20 cellular contexts compared by ENCODE assay signal in the genomic region with DNA sequence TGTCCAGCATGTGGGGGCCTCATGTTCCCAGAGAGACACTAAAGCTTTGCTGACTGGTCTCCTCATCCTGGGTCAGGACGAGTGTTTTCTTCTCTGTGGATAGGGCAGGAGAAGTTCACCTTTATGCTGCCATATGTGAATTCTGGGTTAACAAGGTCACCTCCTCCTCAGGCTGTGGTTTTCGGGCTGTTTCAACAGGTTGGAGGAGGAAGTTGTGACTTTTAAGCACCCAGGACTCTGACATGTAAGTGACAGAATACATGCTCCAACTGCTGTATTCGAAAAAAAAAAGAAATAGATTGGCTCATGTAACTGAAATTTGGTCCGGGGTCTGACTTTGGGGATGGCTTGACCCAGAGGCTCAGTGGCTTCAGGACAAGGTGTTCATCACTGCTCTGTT. TPM values are rescaled to one million over a fixed set of nuclear protein-coding genes. Genes with fewer than 3 reads are reported as not detected.
A peak's percentile ranks its signal among the peaks of the same experiment; 100 is the strongest.
DNase-seq lines count a peak whose midpoint lies in the region; ATAC-seq and TF ChIP-seq lines count a peak whose summit lies in the region.
"Had no signal": no experiment of that assay in that cellular context is flagged by ENCODE, and none has a peak within 500 bp of the region (broad histone marks: within the 10 kb centered on the region; RNA-seq: fewer than 3 reads in every experiment).

No MANE protein-coding gene starts in this region.

- H3K27me3 ChIP-seq in naive thymus-derived CD4-positive, alpha-beta T cell (ENCODE audit: control insufficient read depth in 2 of 2, insufficient read depth in 2 of 2, low read length in 2 of 2), result no peaks in the 10 kb centered on the region
- H3K27me3 ChIP-seq: colonic mucosa, stomach had no signal

- H3K4me1 Mint-ChIP-seq in activated T-helper 1 cell treated with anti-CD3 and anti-CD28 coated beads, Interleukin-12 subunit alpha, Interleukin-12 subunit beta, Interleukin-2, Interleukin-4 antibody, amounts not matched to agents 30 ng/mL and 10 ng/mL and 1 ng/mL, durations not matched to agents 14 hours and 24 hours and 36 hours (ENCODE audit: low read depth), result peaks cover 14% of the 10 kb centered on the region
- H3K4me1 Mint-ChIP-seq in naive thymus-derived CD4-positive, alpha-beta T cell, result peaks cover 29 to 50% (median 45%) of the 10 kb centered on the region in 7 donors
- H3K4me1 Mint-ChIP-seq in progenitor cell of endocrine pancreas (ENCODE audit: low read depth), result peaks cover 6% of the 10 kb centered on the region

- H3K4me3 ChIP-seq in HEK293 (ENCODE audit: low read depth, low read length), result no peak overlapping the region
- H3K4me3 ChIP-seq in naive thymus-derived CD4-positive, alpha-beta T cell (ENCODE audit: low read length), result peak overlapping the region; percentile 29
- H3K4me3 ChIP-seq: colonic mucosa, K562, stomach had no signal

- DNase-seq in CD1c-positive myeloid dendritic cell (ENCODE audit: extremely low spot score), result peak; percentile 15
- DNase-seq in activated T-helper 1 cell treated with anti-CD3 and anti-CD28 coated beads, Interleukin-12 subunit alpha, Interleukin-12 subunit beta, Interleukin-2, Interleukin-4 antibody, amounts not matched to agents 30 ng/mL and 10 ng/mL and 1 ng/mL, durations not matched to agents 14 hours and 24 hours and 36 hours (ENCODE audit: low spot score), result no peak
- DNase-seq in naive thymus-derived CD4-positive, alpha-beta T cell, result peak in 6 of 9 donors; percentile 26 to 60 (median 36)
- DNase-seq in progenitor cell of endocrine pancreas (ENCODE audit: low spot score, unreplicated experiment), result no peak
- DNase-seq: mesenchymal stem cell, NCI-H146, NCI-H345 had no signal

- H3K36me3 Mint-ChIP-seq in activated T-helper 1 cell treated with anti-CD3 and anti-CD28 coated beads, Interleukin-12 subunit alpha, Interleukin-12 subunit beta, Interleukin-2, Interleukin-4 antibody, amounts not matched to agents 30 ng/mL and 10 ng/mL and 1 ng/mL, durations not matched to agents 14 hours and 24 hours and 36 hours (ENCODE audit: low read depth), result no peaks in the 10 kb centered on the region
- H3K36me3 Mint-ChIP-seq in naive thymus-derived CD4-positive, alpha-beta T cell, result peaks cover 0 to 17% (median 4%) of the 10 kb centered on the region in 5 donors
- H3K36me3 Mint-ChIP-seq in progenitor cell of endocrine pancreas (ENCODE audit: insufficient read depth), result no peaks in the 10 kb centered on the region

- H3K9me3 ChIP-seq in HEK293 (ENCODE audit: control insufficient read depth, insufficient read depth, low read depth, low read length), result no peaks in the 10 kb centered on the region
- H3K9me3 ChIP-seq in naive thymus-derived CD4-positive, alpha-beta T cell (ENCODE audit: control insufficient read depth in 2 of 3, low read length in 3 of 3), result no peaks in the 10 kb centered on the region
- H3K9me3 ChIP-seq: colonic mucosa, stomach had no signal

- H3K27ac ChIP-seq in HEK293 (ENCODE audit: extremely low read depth, low read depth, low read length), result no peak overlapping the region
- H3K27ac ChIP-seq in naive thymus-derived CD4-positive, alpha-beta T cell (ENCODE audit: low read depth, low read length), result peak overlapping the region; percentile 43
- H3K27ac ChIP-seq: C4-2B, colonic mucosa, epithelial cell of prostate had no signal

- no peaks in the 10 kb centered on the region for H3K27me3 Mint-ChIP-seq in activated T-helper 1 cell treated with anti-CD3 and anti-CD28 coated beads, Interleukin-12 subunit alpha, Interleukin-12 subunit beta, Interleukin-2, Interleukin-4 antibody, amounts not matched to agents 30 ng/mL and 10 ng/mL and 1 ng/mL, durations not matched to agents 14 hours and 24 hours and 36 hours (ENCODE audit: insufficient read depth)
- H3K27me3 Mint-ChIP-seq in naive thymus-derived CD4-positive, alpha-beta T cell, result no peaks in the 10 kb centered on the region
- no peaks in the 10 kb centered on the region for H3K27me3 Mint-ChIP-seq in progenitor cell of endocrine pancreas

- ATAC-seq in naive thymus-derived CD4-positive, alpha-beta T cell, result peak; percentile 31
- no peak for ATAC-seq in HG02798 (IDR thresholded peaks at IDR 0.05; ENCODE audit: poor library complexity, unreplicated experiment)
- ATAC-seq in HG03045 (IDR thresholded peaks at IDR 0.05; ENCODE audit: unreplicated experiment), result no peak
- ATAC-seq in HG03039 (IDR thresholded peaks at IDR 0.05; ENCODE audit: unreplicated experiment), result no peak
- ATAC-seq: HCT116, SK-N-SH treated with all-trans-retinoic acid at 6 μM for 48 hours had no signal

- intact Hi-C loops in activated T-helper 1 cell treated with anti-CD3 and anti-CD28 coated beads, Interleukin-12 subunit alpha, Interleukin-12 subunit beta, Interleukin-2, Interleukin-4 antibody, amounts not matched to agents 30 ng/mL and 10 ng/mL and 1 ng/mL, durations not matched to agents 14 hours and 24 hours and 36 hours (cut with micrococcal nuclease), result loop anchor here (1.0 to 5.0 kb wide), 3 partner anchors 45 to 413 kb away; no protein-coding TSS in a partner anchor
- intact Hi-C loops in naive thymus-derived CD4-positive, alpha-beta T cell (cut with micrococcal nuclease), result loop anchor here in 1 of 2 donors (1.0 to 5.0 kb wide), 10 partner anchors 25 to 413 kb away; a partner anchor contains a TSS

- POLR2A ChIA-PET in HEK293 (lab: Yijun Ruan, JAX), result no interaction called here
- POLR2A ChIA-PET in naive thymus-derived CD4-positive, alpha-beta T cell (lab: Charles Lee), result interaction anchor here (1.0 to 1.3 kb wide), 4 partner anchors 10 to 257 kb away, joined by 3 to 4 read pairs (median 3); no protein-coding TSS in a partner anchor

- CTCF ChIA-PET in HEK293 (lab: Yijun Ruan, JAX), result interaction anchor here (0.9 kb wide), 1 partner anchor 253 kb away, joined by 3 read pairs; no protein-coding TSS in a partner anchor
- CTCF ChIA-PET in naive thymus-derived CD4-positive, alpha-beta T cell (lab: Charles Lee), result interaction anchor here (0.6 to 1.9 kb wide), 12 partner anchors 12 to 300 kb away, joined by 3 to 7 read pairs (median 4); a partner anchor contains a TSS

- H3K9me3 Mint-ChIP-seq in activated T-helper 1 cell treated with anti-CD3 and anti-CD28 coated beads, Interleukin-12 subunit alpha, Interleukin-12 subunit beta, Interleukin-2, Interleukin-4 antibody, amounts not matched to agents 30 ng/mL and 10 ng/mL and 1 ng/mL, durations not matched to agents 14 hours and 24 hours and 36 hours, result no peaks in the 10 kb centered on the region
- H3K9me3 Mint-ChIP-seq in naive thymus-derived CD4-positive, alpha-beta T cell, result no peaks in the 10 kb centered on the region
- no peaks in the 10 kb centered on the region for H3K9me3 Mint-ChIP-seq in progenitor cell of endocrine pancreas (ENCODE audit: low read depth)

- TF ChIP-seq CTCF in HEK293 (tag by site-specific recombination; IDR thresholded peaks at IDR 0.05), result no peak
- TF ChIP-seq CTCF in progenitor cell of endocrine pancreas (IDR thresholded peaks at IDR 0.05; ENCODE audit: unreplicated experiment), result no peak

- no peaks in the 10 kb centered on the region for H3K36me3 ChIP-seq in HEK293 (ENCODE audit: control insufficient read depth in 2 of 2, insufficient read depth in 1 of 2, low read length in 2 of 2)
- H3K36me3 ChIP-seq in naive thymus-derived CD4-positive, alpha-beta T cell (ENCODE audit: control insufficient read depth in 2 of 3, insufficient read depth in 3 of 3, low read length in 3 of 3), result peaks cover 0 to 18% (median 0%) of the 10 kb centered on the region in 3 experiments
- H3K36me3 ChIP-seq: colonic mucosa had no signal

- H3K27ac Mint-ChIP-seq in activated T-helper 1 cell treated with anti-CD3 and anti-CD28 coated beads, Interleukin-12 subunit alpha, Interleukin-12 subunit beta, Interleukin-2, Interleukin-4 antibody, amounts not matched to agents 30 ng/mL and 10 ng/mL and 1 ng/mL, durations not matched to agents 14 hours and 24 hours and 36 hours, result peak overlapping the region; percentile 13
- H3K27ac Mint-ChIP-seq in naive thymus-derived CD4-positive, alpha-beta T cell, result peak overlapping the region; percentile 71 to 95 (median 88)
- no peak overlapping the region for H3K27ac Mint-ChIP-seq in progenitor cell of endocrine pancreas

- no peaks in the 10 kb centered on the region for H3K4me1 ChIP-seq in HEK293 (ENCODE audit: control insufficient read depth, insufficient read depth, low read length)
- peaks cover 0 to 45% of the 10 kb centered on the region in 2 donors for H3K4me1 ChIP-seq in naive thymus-derived CD4-positive, alpha-beta T cell (ENCODE audit: control insufficient read depth in 2 of 2, insufficient read depth in 2 of 2, low read length in 2 of 2)
- H3K4me1 ChIP-seq: colonic mucosa had no signal

- H3K4me3 Mint-ChIP-seq in activated T-helper 1 cell treated with anti-CD3 and anti-CD28 coated beads, Interleukin-12 subunit alpha, Interleukin-12 subunit beta, Interleukin-2, Interleukin-4 antibody, amounts not matched to agents 30 ng/mL and 10 ng/mL and 1 ng/mL, durations not matched to agents 14 hours and 24 hours and 36 hours, result no peak overlapping the region
- H3K4me3 Mint-ChIP-seq in naive thymus-derived CD4-positive, alpha-beta T cell, result peak overlapping the region; percentile 32 to 90 (median 84)
- no peak overlapping the region for H3K4me3 Mint-ChIP-seq in progenitor cell of endocrine pancreas (ENCODE audit: low read depth)

TF ChIP-seq in HEK293, 187 proteins besides CTCF, POLR2A, EP300 and RAD21:
- no peak for TF ChIP-seq ZFP3 (tag by site-specific recombination; IDR thresholded peaks at IDR 0.05; ENCODE audit: low read depth)
- peak; percentile 45; the same call in 1 of the 2 replicates for TF ChIP-seq SCRT2 (tag by site-specific recombination; IDR thresholded peaks at IDR 0.05)

RNA-seq across cellular contexts. Expression of a gene that starts 54.2 kb away (rescaled TPM):
- 34.3 TPM in 2 replicates for total RNA-seq in activated T-helper 1 cell treated with anti-CD3 and anti-CD28 coated beads, Interleukin-12 subunit alpha, Interleukin-12 subunit beta, Interleukin-2, Interleukin-4 antibody, amounts not matched to agents 30 ng/mL and 10 ng/mL and 1 ng/mL, durations not matched to agents 14 hours and 24 hours and 36 hours
- 10 to 100 TPM; 32.4 to 94.9 (median 70.8) TPM for total RNA-seq in naive thymus-derived CD4-positive, alpha-beta T cell
- 10 to 100 TPM; 62.6 to 96.1 TPM for polyA plus RNA-seq in naive thymus-derived CD4-positive, alpha-beta T cell
- total RNA-seq in progenitor cell of endocrine pancreas, result not detected in 2 replicates
- total RNA-seq: glomerular endothelial cell, osteocyte had no signal
- polyA plus RNA-seq: K562 had no signal

Comparison
In these comparisons a context has a peak if more than half of its experiments do, and no peak if none do; other contexts are left out.
1. DNase-seq: peak in CD1c-positive myeloid dendritic cell (single experiment) and naive thymus-derived CD4-positive, alpha-beta T cell (6 of 9); none in activated T-helper 1 cell treated with anti-CD3 and anti-CD28 coated beads, Interleukin-12 subunit alpha, Interleukin-12 subunit beta, Interleukin-2, Interleukin-4 antibody, amounts not matched to agents 30 ng/mL and 10 ng/mL and 1 ng/mL, durations not matched to agents 14 hours and 24 hours and 36 hours (single experiment) and progenitor cell of endocrine pancreas (single experiment).
2. H3K4me3 Mint-ChIP-seq: peak in naive thymus-derived CD4-positive, alpha-beta T cell (10 of 10); none in activated T-helper 1 cell treated with anti-CD3 and anti-CD28 coated beads, Interleukin-12 subunit alpha, Interleukin-12 subunit beta, Interleukin-2, Interleukin-4 antibody, amounts not matched to agents 30 ng/mL and 10 ng/mL and 1 ng/mL, durations not matched to agents 14 hours and 24 hours and 36 hours (single experiment) and progenitor cell of endocrine pancreas (single experiment).
3. RNA of a gene that starts 54.2 kb away (total RNA-seq): 32.4 to 94.9 TPM in naive thymus-derived CD4-positive, alpha-beta T cell and 34.3 TPM in activated T-helper 1 cell treated with anti-CD3 and anti-CD28 coated beads, Interleukin-12 subunit alpha, Interleukin-12 subunit beta, Interleukin-2, Interleukin-4 antibody, amounts not matched to agents 30 ng/mL and 10 ng/mL and 1 ng/mL, durations not matched to agents 14 hours and 24 hours and 36 hours; not detected in progenitor cell of endocrine pancreas; every median in the first group is over 10 times any median in the second.